Comparison of ENCODE assay signal across 14 cellular contexts in the genomic region with DNA sequence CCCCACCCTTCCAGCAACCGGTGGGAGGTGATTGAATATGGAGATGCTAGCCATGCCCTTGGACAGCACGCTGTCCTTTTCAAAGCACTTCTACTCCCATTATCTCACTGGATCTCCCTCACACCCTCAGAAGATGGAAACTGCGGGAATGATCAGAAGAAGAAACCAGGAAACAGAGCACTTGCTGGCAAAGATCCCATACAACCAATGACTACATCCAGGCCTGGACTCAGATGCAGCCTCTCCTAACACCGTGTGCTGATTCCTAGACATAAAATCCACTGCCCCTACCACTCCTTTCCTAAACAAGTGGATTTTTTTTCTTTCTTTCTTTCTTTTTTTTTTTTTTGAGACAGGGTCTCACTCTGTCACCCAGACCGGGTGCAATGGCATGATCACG.
DNase-seq lines count a peak whose midpoint lies in the region; ATAC-seq and TF ChIP-seq lines count a peak whose summit lies in the region.
"Had no signal": no experiment of that assay in that cellular context is flagged by ENCODE, and none has a peak within 500 bp of the region (broad histone marks: within the 10 kb centered on the region; RNA-seq: fewer than 3 reads in every experiment).

No MANE protein-coding gene starts in this region.

- no peaks in the 10 kb centered on the region for H3K4me1 Mint-ChIP-seq in nephron progenitor cell
- H3K4me1 Mint-ChIP-seq in activated CD8-positive, alpha-beta T cell treated with anti-CD3 and anti-CD28 coated beads for 36 hours (ENCODE audit: low read depth): no peaks in the 10 kb centered on the region
- H3K4me1 Mint-ChIP-seq: CD4-positive, CD25-positive, alpha-beta regulatory T cell had no signal

- no peak overlapping the region for H3K4me3 Mint-ChIP-seq in nephron progenitor cell
- H3K4me3 Mint-ChIP-seq in activated CD8-positive, alpha-beta T cell treated with anti-CD3 and anti-CD28 coated beads for 36 hours: no peak overlapping the region
- H3K4me3 Mint-ChIP-seq: CD4-positive, CD25-positive, alpha-beta regulatory T cell had no signal

- H3K27ac Mint-ChIP-seq in nephron progenitor cell: peak overlapping the region; percentile 64
- no peak overlapping the region for H3K27ac Mint-ChIP-seq in activated CD8-positive, alpha-beta T cell treated with anti-CD3 and anti-CD28 coated beads for 36 hours
- H3K27ac Mint-ChIP-seq: CD4-positive, CD25-positive, alpha-beta regulatory T cell had no signal

- DNase-seq in NCI-H187 treated with DMSO at 0.1 percent for 48 hours (lab: John Stamatoyannopoulos, UW) (peak; percentile 93), NCI-H187 (lab: John Stamatoyannopoulos, UW) (no peak), NCI-H128 (lab: John Stamatoyannopoulos, UW; ENCODE audit: unreplicated experiment) (peak; percentile 28), NCI-H2171 treated with DMSO at 0.1 percent for 48 hours (lab: John Stamatoyannopoulos, UW) (peak; percentile 89), nephron progenitor cell (no peak)
- DNase-seq in effector CD8-positive, alpha-beta T cell (lab: John Stamatoyannopoulos, UW): no peak
- DNase-seq in activated CD8-positive, alpha-beta T cell treated with anti-CD3 and anti-CD28 coated beads for 36 hours: no peak
- DNase-seq: Caco-2; CD4-positive, CD25-positive, alpha-beta regulatory T cell; DND-41; IMR-90; NCI-H446 had no signal

- H3K36me3 Mint-ChIP-seq in nephron progenitor cell (ENCODE audit: low read depth): no peaks in the 10 kb centered on the region
- H3K36me3 Mint-ChIP-seq in activated CD8-positive, alpha-beta T cell treated with anti-CD3 and anti-CD28 coated beads for 36 hours (ENCODE audit: low read depth): no peaks in the 10 kb centered on the region
- H3K36me3 Mint-ChIP-seq: CD4-positive, CD25-positive, alpha-beta regulatory T cell had no signal

- no peak for TF ChIP-seq CTCF in nephron progenitor cell (IDR thresholded peaks at IDR 0.05)
- TF ChIP-seq CTCF in activated CD8-positive, alpha-beta T cell treated with anti-CD3 and anti-CD28 coated beads for 36 hours (IDR thresholded peaks at IDR 0.05): no peak

- CTCF ChIA-PET in activated CD8-positive, alpha-beta T cell treated with anti-CD3 and anti-CD28 coated beads for 36 hours (lab: Charles Lee): no interaction called here

- intact Hi-C loops in activated CD8-positive, alpha-beta T cell treated with anti-CD3 and anti-CD28 coated beads for 36 hours (cut with micrococcal nuclease): no loop called here

- POLR2A ChIA-PET in activated CD8-positive, alpha-beta T cell treated with anti-CD3 and anti-CD28 coated beads for 36 hours (lab: Charles Lee): no interaction called here

- peaks cover 5% of the 10 kb centered on the region for H3K9me3 Mint-ChIP-seq in nephron progenitor cell
- peaks cover 12% of the 10 kb centered on the region for H3K9me3 Mint-ChIP-seq in activated CD8-positive, alpha-beta T cell treated with anti-CD3 and anti-CD28 coated beads for 36 hours

- H3K27me3 Mint-ChIP-seq in nephron progenitor cell (ENCODE audit: low read depth, poor library complexity): peaks cover 6% of the 10 kb centered on the region
- no peaks in the 10 kb centered on the region for H3K27me3 Mint-ChIP-seq in activated CD8-positive, alpha-beta T cell treated with anti-CD3 and anti-CD28 coated beads for 36 hours
- H3K27me3 Mint-ChIP-seq: CD4-positive, CD25-positive, alpha-beta regulatory T cell had no signal

- ATAC-seq in GM19328 (IDR thresholded peaks at IDR 0.05; ENCODE audit: unreplicated experiment): no peak
- no peak for ATAC-seq in activated CD8-positive, alpha-beta T cell treated with anti-CD3 and anti-CD28 coated beads for 36 hours
- ATAC-seq: Right ventricle myocardium inferior had no signal

Comparison
In these comparisons a context has a peak if more than half of its experiments do, and no peak if none do; other contexts are left out.
1. DNase-seq: peak in NCI-H187 treated with DMSO at 0.1 percent for 48 hours (single experiment), NCI-H128 (single experiment) and NCI-H2171 treated with DMSO at 0.1 percent for 48 hours (single experiment); none in NCI-H187 (0 of 2), nephron progenitor cell (single experiment), effector CD8-positive, alpha-beta T cell (single experiment) and activated CD8-positive, alpha-beta T cell treated with anti-CD3 and anti-CD28 coated beads for 36 hours (single experiment).